In the genomic region with DNA sequence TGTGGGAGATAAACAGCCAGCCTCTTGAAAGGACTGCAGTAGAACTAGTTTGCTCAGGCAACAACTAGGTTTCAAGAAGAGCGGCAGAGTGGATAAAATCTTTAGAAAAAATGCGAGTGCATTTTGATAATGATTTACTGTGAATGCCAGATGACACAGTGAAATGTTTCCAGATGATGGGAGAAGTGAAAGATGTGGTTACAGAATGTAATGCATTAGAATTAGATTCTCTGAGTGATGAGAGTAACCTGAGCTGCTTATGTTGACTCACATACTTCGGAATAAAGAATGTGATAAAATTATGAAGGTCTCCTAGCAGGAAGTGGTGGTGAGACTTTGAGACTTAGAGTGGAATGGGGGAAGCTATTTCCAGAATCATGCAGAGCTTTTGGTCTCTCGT, we compare ENCODE assay signal across 13 cellular contexts.
DNase-seq lines count a peak whose midpoint lies in the region; ATAC-seq, FAIRE-seq and TF ChIP-seq lines count a peak whose summit lies in the region.
"Had no signal": no experiment of that assay in that cellular context is flagged by ENCODE, and none has a peak within 500 bp of the region (broad histone marks: within the 10 kb centered on the region; RNA-seq: fewer than 3 reads in every experiment).

No MANE protein-coding gene starts in this region.

- no peaks in the 10 kb centered on the region for H3K27me3 ChIP-seq in MG63

- peaks cover 2% of the 10 kb centered on the region; the same call in 1 of the 2 replicates for H3K9me3 ChIP-seq in MG63

- H3K4me3 Mint-ChIP-seq in progenitor cell of endocrine pancreas (ENCODE audit: low read depth) = no peak overlapping the region
- H3K4me3 Mint-ChIP-seq in endothelial cell (ENCODE audit: unreplicated experiment) = no peak overlapping the region

- H3K27me3 Mint-ChIP-seq in progenitor cell of endocrine pancreas (no peaks in the 10 kb centered on the region), endothelial cell (ENCODE audit: unreplicated experiment) (no peaks in the 10 kb centered on the region)

- peak overlapping the region; percentile 76 for H3K27ac Mint-ChIP-seq in progenitor cell of endocrine pancreas
- H3K27ac Mint-ChIP-seq in endothelial cell (ENCODE audit: unreplicated experiment) = no peak overlapping the region

- no peak overlapping the region for H3K4me3 ChIP-seq in MG63
- H3K4me3 ChIP-seq: skin epidermis had no signal

- no peaks in the 10 kb centered on the region for H3K36me3 ChIP-seq in MG63

- TF ChIP-seq CTCF in progenitor cell of endocrine pancreas (IDR thresholded peaks at IDR 0.05; ENCODE audit: unreplicated experiment) = no peak
- no peak for TF ChIP-seq CTCF in endothelial cell (IDR thresholded peaks at IDR 0.05; ENCODE audit: unreplicated experiment)

- peaks cover 3% of the 10 kb centered on the region for H3K36me3 Mint-ChIP-seq in progenitor cell of endocrine pancreas (ENCODE audit: insufficient read depth)
- H3K36me3 Mint-ChIP-seq in endothelial cell (ENCODE audit: low read depth, unreplicated experiment) = no peaks in the 10 kb centered on the region

- peak; percentile 41 for DNase-seq in HTR-8/SVneo (ENCODE audit: insufficient read length, low spot score)
- peak; percentile 11 for DNase-seq in brain pericyte (ENCODE audit: low read depth, low spot score)
- no peak for DNase-seq in progenitor cell of endocrine pancreas (ENCODE audit: low spot score, unreplicated experiment)
- DNase-seq in MG63 = no peak
- no peak for DNase-seq in T-helper 9 cell
- DNase-seq in endothelial cell (ENCODE audit: low spot score) = no peak
- no peak for DNase-seq in amygdala (lab: John Stamatoyannopoulos, UW)
- DNase-seq: activated gamma-delta T cell treated with Interleukin-2 at 50 U/mL for 16 hours, NCI-H1048 had no signal

- peak; percentile 59 for ATAC-seq in GM18909 (IDR thresholded peaks at IDR 0.05; ENCODE audit: poor library complexity, unreplicated experiment)
- ATAC-seq: left lobe of liver had no signal

- peak; percentile 93 for FAIRE-seq in HTR-8/SVneo (lab: Jason Lieb, UNC)
- FAIRE-seq: endometrium had no signal

- H3K4me1 Mint-ChIP-seq in progenitor cell of endocrine pancreas (ENCODE audit: low read depth) = peaks cover 30% of the 10 kb centered on the region
- no peaks in the 10 kb centered on the region for H3K4me1 Mint-ChIP-seq in endothelial cell (ENCODE audit: unreplicated experiment)

- H3K9me3 Mint-ChIP-seq in progenitor cell of endocrine pancreas (ENCODE audit: low read depth) (peaks cover 5% of the 10 kb centered on the region), endothelial cell (ENCODE audit: unreplicated experiment) (no peaks in the 10 kb centered on the region)

Comparison
In these comparisons a context has a peak if more than half of its experiments do, and no peak if none do; other contexts are left out.
1. DNase-seq: peak in HTR-8/SVneo (single experiment) and brain pericyte (single experiment); none in progenitor cell of endocrine pancreas (single experiment), MG63 (single experiment), T-helper 9 cell (single experiment), endothelial cell (single experiment) and amygdala (0 of 56).